In genomic region chr7:70142247-70142932, GRCh38 we compare ENCODE assay signal across 19 cellular contexts.
"Had no signal": no experiment of that assay in that cellular context is flagged by ENCODE, and none has a peak within 500 bp of the region (broad histone marks: within the 10 kb centered on the region; RNA-seq: fewer than 3 reads in every experiment).

No MANE protein-coding gene starts in this region.

- H3K4me3 ChIP-seq: colonic mucosa, psoas muscle, skin epidermis, suprapubic skin, thyroid gland, upper lobe of left lung, uterus had no signal

- ATAC-seq: left colon; naive thymus-derived CD4-positive, alpha-beta T cell; psoas muscle; sciatic nerve; stimulated activated naive CD8-positive, alpha-beta T cell treated with anti-CD3 and anti-CD28 coated beads, Interleukin-15, Interleukin-2, amounts not matched to agents 100 U/mL and 50 U/mL, for 24 hours had no signal

- H3K27ac Mint-ChIP-seq: endodermal cell; naive thymus-derived CD4-positive, alpha-beta T cell; nephron progenitor cell had no signal

- H3K36me3 Mint-ChIP-seq: naive thymus-derived CD4-positive, alpha-beta T cell had no signal

- H3K27me3 ChIP-seq: colonic mucosa, suprapubic skin, thyroid gland, upper lobe of left lung, uterus had no signal

- H3K4me1 ChIP-seq: colonic mucosa, thyroid gland, upper lobe of left lung, uterus had no signal

- H3K9me3 Mint-ChIP-seq: endodermal cell, nephron progenitor cell had no signal

- DNase-seq: colonic mucosa; effector CD4-positive, alpha-beta T cell; endodermal cell; erythroblast; foreskin melanocyte; head of caudate nucleus; hippocampal formation; left colon; naive thymus-derived CD4-positive, alpha-beta T cell; nephron progenitor cell; psoas muscle; stimulated activated CD4-positive, alpha-beta T cell treated with anti-CD3 and anti-CD28 coated beads, Interleukin-12 subunit alpha, Interleukin-12 subunit beta, amount 100 ng/mL, for 4 hours; stimulated activated naive CD8-positive, alpha-beta T cell treated with anti-CD3 and anti-CD28 coated beads, Interleukin-15, Interleukin-2, amounts not matched to agents 100 U/mL and 50 U/mL, for 24 hours; thyroid gland; upper lobe of left lung; uterus had no signal

- H3K27me3 Mint-ChIP-seq: naive thymus-derived CD4-positive, alpha-beta T cell had no signal

- H3K9me3 ChIP-seq: colonic mucosa, psoas muscle, suprapubic skin, thyroid gland, upper lobe of left lung, uterus had no signal

- H3K36me3 ChIP-seq: colonic mucosa, suprapubic skin, thyroid gland, upper lobe of left lung, uterus had no signal

- H3K4me3 Mint-ChIP-seq: endodermal cell; naive thymus-derived CD4-positive, alpha-beta T cell; nephron progenitor cell had no signal

- H3K4me1 Mint-ChIP-seq: endodermal cell; naive thymus-derived CD4-positive, alpha-beta T cell had no signal

- H3K27ac ChIP-seq: colonic mucosa, psoas muscle, skin epidermis, suprapubic skin, thyroid gland, upper lobe of left lung, uterus had no signal
